Comparison of ENCODE assay signal across 15 cellular contexts in genomic region chr14:88477513-88478250, GRCh38.
"Had no signal": no experiment of that assay in that cellular context is flagged by ENCODE, and none has a peak within 500 bp of the region (broad histone marks: within the 10 kb centered on the region; RNA-seq: fewer than 3 reads in every experiment).

No MANE protein-coding gene starts in this region.

- H3K4me1 Mint-ChIP-seq: activated naive CD8-positive, alpha-beta T cell treated with anti-CD3 and anti-CD28 coated beads, Interleukin-2, amount 10 ng/mL, durations not matched to agents 7 days and 5 days; naive thymus-derived CD4-positive, alpha-beta T cell; stimulated activated effector memory CD8-positive, alpha-beta T cell treated with anti-CD3 and anti-CD28 coated beads, Interleukin-12 subunit alpha, Interleukin-12 subunit beta, amount 100 ng/mL, for 72 hours had no signal

- H3K9me3 ChIP-seq: mucosa of descending colon, pancreas had no signal

- H3K27me3 Mint-ChIP-seq: activated naive CD8-positive, alpha-beta T cell treated with anti-CD3 and anti-CD28 coated beads, Interleukin-2, amount 10 ng/mL, durations not matched to agents 7 days and 5 days had no signal

- H3K4me1 ChIP-seq: foreskin keratinocyte, pancreas had no signal

- DNase-seq: activated CD4-positive, CD25-positive, alpha-beta regulatory T cell treated with anti-CD3 and anti-CD28 coated beads, Interleukin-2, amount 50 U/mL, for 72 hours; activated naive CD8-positive, alpha-beta T cell treated with anti-CD3 and anti-CD28 coated beads, Interleukin-2, amount 10 ng/mL, durations not matched to agents 7 days and 5 days; anterior cingulate cortex; brain microvascular endothelial cell; dorsolateral prefrontal cortex; foreskin keratinocyte; head of caudate nucleus; left colon; mammary epithelial cell; mucosa of descending colon; naive thymus-derived CD4-positive, alpha-beta T cell; pancreas; T-helper 1 cell had no signal

- ATAC-seq: foreskin keratinocyte; left colon; mucosa of descending colon; naive thymus-derived CD4-positive, alpha-beta T cell; pancreas; stimulated activated effector memory CD8-positive, alpha-beta T cell treated with anti-CD3 and anti-CD28 coated beads, Interleukin-12 subunit alpha, Interleukin-12 subunit beta, amount 100 ng/mL, for 72 hours had no signal

- H3K4me3 Mint-ChIP-seq: activated naive CD8-positive, alpha-beta T cell treated with anti-CD3 and anti-CD28 coated beads, Interleukin-2, amount 10 ng/mL, durations not matched to agents 7 days and 5 days; activated T-helper 1 cell treated with anti-CD3 and anti-CD28 coated beads, Interleukin-12 subunit alpha, Interleukin-12 subunit beta, Interleukin-2, Interleukin-4 antibody, amounts not matched to agents 30 ng/mL and 10 ng/mL and 1 ng/mL, durations not matched to agents 14 hours and 24 hours and 36 hours; naive thymus-derived CD4-positive, alpha-beta T cell; stimulated activated effector memory CD8-positive, alpha-beta T cell treated with anti-CD3 and anti-CD28 coated beads, Interleukin-12 subunit alpha, Interleukin-12 subunit beta, amount 100 ng/mL, for 72 hours had no signal

- H3K27ac ChIP-seq: brain microvascular endothelial cell, dorsolateral prefrontal cortex, foreskin keratinocyte, pancreas had no signal

- H3K9me3 Mint-ChIP-seq: activated naive CD8-positive, alpha-beta T cell treated with anti-CD3 and anti-CD28 coated beads, Interleukin-2, amount 10 ng/mL, durations not matched to agents 7 days and 5 days; activated T-helper 1 cell treated with anti-CD3 and anti-CD28 coated beads, Interleukin-12 subunit alpha, Interleukin-12 subunit beta, Interleukin-2, Interleukin-4 antibody, amounts not matched to agents 30 ng/mL and 10 ng/mL and 1 ng/mL, durations not matched to agents 14 hours and 24 hours and 36 hours; stimulated activated effector memory CD8-positive, alpha-beta T cell treated with anti-CD3 and anti-CD28 coated beads, Interleukin-12 subunit alpha, Interleukin-12 subunit beta, amount 100 ng/mL, for 72 hours had no signal

- H3K36me3 Mint-ChIP-seq: activated naive CD8-positive, alpha-beta T cell treated with anti-CD3 and anti-CD28 coated beads, Interleukin-2, amount 10 ng/mL, durations not matched to agents 7 days and 5 days; naive thymus-derived CD4-positive, alpha-beta T cell; stimulated activated effector memory CD8-positive, alpha-beta T cell treated with anti-CD3 and anti-CD28 coated beads, Interleukin-12 subunit alpha, Interleukin-12 subunit beta, amount 100 ng/mL, for 72 hours had no signal

- H3K27ac Mint-ChIP-seq: activated naive CD8-positive, alpha-beta T cell treated with anti-CD3 and anti-CD28 coated beads, Interleukin-2, amount 10 ng/mL, durations not matched to agents 7 days and 5 days; activated T-helper 1 cell treated with anti-CD3 and anti-CD28 coated beads, Interleukin-12 subunit alpha, Interleukin-12 subunit beta, Interleukin-2, Interleukin-4 antibody, amounts not matched to agents 30 ng/mL and 10 ng/mL and 1 ng/mL, durations not matched to agents 14 hours and 24 hours and 36 hours; naive thymus-derived CD4-positive, alpha-beta T cell; stimulated activated effector memory CD8-positive, alpha-beta T cell treated with anti-CD3 and anti-CD28 coated beads, Interleukin-12 subunit alpha, Interleukin-12 subunit beta, amount 100 ng/mL, for 72 hours had no signal

- H3K4me3 ChIP-seq: dorsolateral prefrontal cortex, mucosa of descending colon, pancreas had no signal

- H3K27me3 ChIP-seq: brain microvascular endothelial cell, dorsolateral prefrontal cortex, foreskin keratinocyte, pancreas had no signal
